ENCODE assay signal across 9 cellular contexts in the genomic region with DNA sequence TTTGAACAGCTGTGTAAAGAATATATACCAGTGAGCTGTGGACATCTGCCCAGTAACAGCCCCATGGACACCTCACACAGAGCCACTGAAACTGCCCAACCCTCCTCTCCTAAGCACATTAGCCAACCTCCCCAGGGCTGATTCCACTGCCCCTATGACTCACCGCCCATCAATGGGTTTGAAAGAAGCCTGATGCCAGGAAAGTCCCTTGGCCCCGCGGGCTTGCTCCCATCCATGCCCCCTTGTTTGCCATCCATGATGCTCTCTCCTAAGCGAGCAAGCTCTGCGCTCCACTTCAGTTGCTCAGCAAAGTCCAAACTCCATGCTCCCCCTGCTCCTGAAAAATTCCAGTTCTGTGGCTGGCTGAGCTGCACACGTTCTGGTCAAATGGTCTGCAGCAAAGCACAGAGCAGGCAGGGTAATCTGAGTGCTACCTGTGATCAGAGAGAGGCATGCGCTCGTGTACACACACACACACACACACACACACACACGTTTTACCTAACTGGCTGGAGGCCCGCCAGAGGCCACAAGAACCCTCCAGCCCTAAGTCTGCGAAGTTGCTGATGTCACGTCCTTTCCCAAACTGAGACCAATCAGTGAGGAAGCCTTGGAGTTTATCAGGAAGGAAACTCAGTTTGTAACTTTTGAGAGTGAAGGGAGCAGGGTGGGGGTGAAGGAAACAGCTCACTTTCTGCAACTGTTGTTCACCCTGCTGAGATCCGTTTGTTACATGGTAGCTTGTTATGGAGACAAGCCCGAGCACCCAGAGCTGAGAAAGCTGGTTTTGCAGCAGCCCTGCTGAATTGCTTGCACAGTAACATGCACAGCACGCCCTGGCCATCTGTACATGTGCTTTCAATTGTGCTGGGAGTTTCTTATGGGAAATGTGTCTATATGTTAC. TPM values are rescaled to one million over a fixed set of nuclear protein-coding genes. Genes with fewer than 3 reads are reported as not detected.
DNase-seq lines count a peak whose midpoint lies in the region; ATAC-seq and TF ChIP-seq lines count a peak whose summit lies in the region.
"Had no signal": no experiment of that assay in that cellular context is flagged by ENCODE, and none has a peak within 500 bp of the region (broad histone marks: within the 10 kb centered on the region; RNA-seq: fewer than 3 reads in every experiment).

ASB9 (minus strand) TSS at position 466 of the 904 bp plus-strand sequence; CDS start at position 257, 209 bp downstream.

- no peaks in the 10 kb centered on the region for H4K20me1 ChIP-seq in Loucy (ENCODE audit: insufficient read depth, low read length, poor library complexity, severe bottlenecking)

- no peaks in the 10 kb centered on the region for H3K79me2 ChIP-seq in Loucy (ENCODE audit: insufficient read depth, low read length)

- H2AFZ ChIP-seq in Loucy (ENCODE audit: low read length), result peak within 1 kb of the TSS; percentile 87

- H3K9me3 ChIP-seq in Loucy (ENCODE audit: insufficient read depth, low read depth, low read length), result no peaks in the 10 kb centered on the region
- H3K9me3 ChIP-seq: gastrocnemius medialis had no signal

- peak; percentile 1 for TF ChIP-seq CTCF in GM13976 (IDR thresholded peaks at IDR 0.05; ENCODE audit: borderline replicate concordance, control extremely low read depth, extremely low read depth, insufficient read depth, missing control alignments)
- TF ChIP-seq CTCF in Loucy (conservative IDR thresholded peaks at IDR 0.05; ENCODE audit: low read length), result no peak
- no peak for TF ChIP-seq CTCF in endothelial cell (IDR thresholded peaks at IDR 0.05; ENCODE audit: unreplicated experiment)

- peak; percentile 19 to 46 for ATAC-seq in activated T-cell treated with anti-CD3 and anti-CD28 coated beads, Interleukin-2, amount 50 U/mL, for 72 hours (replicated peaks in 1 of 2)
- no peak for ATAC-seq in HG02852 (IDR thresholded peaks at IDR 0.05; ENCODE audit: unreplicated experiment)

- H3F3A ChIP-seq in Loucy (ENCODE audit: low read depth), result no peaks in the 10 kb centered on the region

- peak within 1 kb of the TSS; percentile 76 for H3K4me2 ChIP-seq in Loucy (ENCODE audit: low read depth, low read length, poor library complexity, severe bottlenecking)

- peak within 1 kb of the TSS; percentile 48 to 65 for H3K4me3 Mint-ChIP-seq in activated T-cell treated with anti-CD3 and anti-CD28 coated beads, Interleukin-2, amount 50 U/mL, for 72 hours
- H3K4me3 Mint-ChIP-seq in endothelial cell (ENCODE audit: unreplicated experiment), result no peak within 1 kb of the TSS

- H3K4me3 ChIP-seq in Loucy (ENCODE audit: low read length, poor library complexity, severe bottlenecking), result peak within 1 kb of the TSS; percentile 76
- no peak within 1 kb of the TSS for H3K4me3 ChIP-seq in skeletal muscle cell (ENCODE audit: low read depth, low read length)

- H3K27ac Mint-ChIP-seq in activated T-cell treated with anti-CD3 and anti-CD28 coated beads, Interleukin-2, amount 50 U/mL, for 72 hours, result no peak within 1 kb of the TSS
- no peak within 1 kb of the TSS for H3K27ac Mint-ChIP-seq in endothelial cell (ENCODE audit: unreplicated experiment)

- H3K4me1 ChIP-seq in Loucy (ENCODE audit: insufficient read depth, low read length, poor library complexity, severe bottlenecking), result peaks cover 8% of the 10 kb centered on the region
- H3K4me1 ChIP-seq: gastrocnemius medialis had no signal

- peak; percentile 80 for DNase-seq in ACHN
- peak; percentile 33 for DNase-seq in GM13976 (ENCODE audit: low spot score)
- DNase-seq in activated T-cell treated with anti-CD3 and anti-CD28 coated beads, Interleukin-2, amount 50 U/mL, for 72 hours, result peak; percentile 1 to 15
- peak; percentile 85 for DNase-seq in glomerular visceral epithelial cell (ENCODE audit: extremely low spot score)
- DNase-seq in skeletal muscle cell (ENCODE audit: low read depth), result peak; percentile 52
- DNase-seq in endothelial cell (ENCODE audit: low spot score), result no peak
- DNase-seq: gastrocnemius medialis had no signal

- H3K27me3 Mint-ChIP-seq in activated T-cell treated with anti-CD3 and anti-CD28 coated beads, Interleukin-2, amount 50 U/mL, for 72 hours (ENCODE audit: low read depth), result peaks cover 9% of the 10 kb centered on the region
- H3K27me3 Mint-ChIP-seq in endothelial cell (ENCODE audit: unreplicated experiment), result no peaks in the 10 kb centered on the region

- H3K9me2 ChIP-seq in Loucy (replicated peaks; ENCODE audit: low read depth, low read length), result no peaks in the 10 kb centered on the region

- no peaks in the 10 kb centered on the region for H3K36me3 Mint-ChIP-seq in activated T-cell treated with anti-CD3 and anti-CD28 coated beads, Interleukin-2, amount 50 U/mL, for 72 hours (ENCODE audit: insufficient read depth in 2 of 2)
- no peaks in the 10 kb centered on the region for H3K36me3 Mint-ChIP-seq in endothelial cell (ENCODE audit: low read depth, unreplicated experiment)

- in situ Hi-C loops in ACHN (cut with HindIII; ENCODE audit: low pct_ligation_motif_present, low pct_unique_long_range_greater_than_20kb, low sequenced_read_pairs) (no loop called here), GM13976 (cut with MboI; ENCODE audit: low sequenced_read_pairs, unreplicated experiment) (no loop called here)

- no peaks in the 10 kb centered on the region for H3K9me3 Mint-ChIP-seq in activated T-cell treated with anti-CD3 and anti-CD28 coated beads, Interleukin-2, amount 50 U/mL, for 72 hours
- no peaks in the 10 kb centered on the region for H3K9me3 Mint-ChIP-seq in endothelial cell (ENCODE audit: unreplicated experiment)

- H3K27me3 ChIP-seq in Loucy (ENCODE audit: insufficient read depth, low read length, poor library complexity, severe bottlenecking), result no peaks in the 10 kb centered on the region
- H3K27me3 ChIP-seq: gastrocnemius medialis had no signal

- peaks cover 13% of the 10 kb centered on the region for H3K4me1 Mint-ChIP-seq in activated T-cell treated with anti-CD3 and anti-CD28 coated beads, Interleukin-2, amount 50 U/mL, for 72 hours (ENCODE audit: low read depth)
- H3K4me1 Mint-ChIP-seq in endothelial cell (ENCODE audit: unreplicated experiment), result peaks cover 12% of the 10 kb centered on the region

- peak within 1 kb of the TSS; percentile 76 for H3K9ac ChIP-seq in Loucy (ENCODE audit: low read depth, low read length, poor library complexity, severe bottlenecking)

- no peaks in the 10 kb centered on the region for H3K36me3 ChIP-seq in Loucy (ENCODE audit: insufficient read depth, low read length)
- H3K36me3 ChIP-seq: gastrocnemius medialis had no signal

RNA-seq across cellular contexts. Expression of gene ASB9, which starts in this region (rescaled TPM):
- under 1 TPM in 1 of 2 donors, not detected in 1; 0.41 TPM for total RNA-seq in activated T-cell treated with anti-CD3 and anti-CD28 coated beads, Interleukin-2, amount 50 U/mL, for 72 hours
- 2.8 TPM for total RNA-seq in endothelial cell (ENCODE audit: unreplicated experiment)

Comparison
In these comparisons a context has a peak if more than half of its experiments do, and no peak if none do; other contexts are left out.
1. Peak in DNase-seq and ATAC-seq in activated T-cell treated with anti-CD3 and anti-CD28 coated beads, Interleukin-2, amount 50 U/mL, for 72 hours; RNA of the gene not detected or under 1 TPM.